21 cellular contexts compared by ENCODE assay signal in genomic region chr4:108055787-108056186, GRCh38.
"Had no signal": no experiment of that assay in that cellular context is flagged by ENCODE, and none has a peak within 500 bp of the region (broad histone marks: within the 10 kb centered on the region; RNA-seq: fewer than 3 reads in every experiment).

No MANE protein-coding gene starts in this region.

- H3K9me3 ChIP-seq: mucosa of descending colon, ovary, psoas muscle, suprapubic skin, transverse colon, vagina had no signal

- H3K9me3 Mint-ChIP-seq: activated naive CD4-positive, alpha-beta T cell treated with anti-CD3 and anti-CD28 coated beads, Interleukin-2, amount 10 ng/mL, durations not matched to agents 7 days and 5 days; effector memory CD8-positive, alpha-beta T cell; naive B cell had no signal

- H3K4me3 ChIP-seq: cardiac muscle cell, hepatocyte, mucosa of descending colon, ovary, psoas muscle, suprapubic skin, transverse colon, vagina had no signal

- H3K36me3 Mint-ChIP-seq: naive B cell had no signal

- H3K27me3 ChIP-seq: cardiac muscle cell, hepatocyte, ovary, transverse colon, vagina had no signal

- H3K27me3 Mint-ChIP-seq: activated naive CD4-positive, alpha-beta T cell treated with anti-CD3 and anti-CD28 coated beads, Interleukin-2, amount 10 ng/mL, durations not matched to agents 7 days and 5 days; naive B cell had no signal

- H3K27ac ChIP-seq: cardiac muscle cell, hepatocyte, ovary, psoas muscle, suprapubic skin, transverse colon, vagina, VCaP had no signal

- H3K4me1 ChIP-seq: psoas muscle, suprapubic skin, transverse colon, vagina had no signal

- H3K36me3 ChIP-seq: ovary, suprapubic skin, transverse colon, vagina had no signal

- H3K27ac Mint-ChIP-seq: activated naive CD4-positive, alpha-beta T cell treated with anti-CD3 and anti-CD28 coated beads, Interleukin-2, amount 10 ng/mL, durations not matched to agents 7 days and 5 days; effector memory CD8-positive, alpha-beta T cell; naive B cell had no signal

- ATAC-seq: effector memory CD8-positive, alpha-beta T cell; left cardiac atrium; mucosa of descending colon; psoas muscle; right cardiac atrium; stimulated activated naive CD8-positive, alpha-beta T cell treated with anti-CD3 and anti-CD28 coated beads, Interleukin-15, Interleukin-2, amounts not matched to agents 100 U/mL and 50 U/mL, for 24 hours had no signal

- DNase-seq: activated CD4-positive, CD25-positive, alpha-beta regulatory T cell treated with anti-CD3 and anti-CD28 coated beads, Interleukin-2, amount 50 U/mL, for 72 hours; activated CD8-positive, alpha-beta memory T cell treated with anti-CD3 and anti-CD28 coated beads, Interleukin-2, amount 50 U/mL, for 4 hours; activated naive CD4-positive, alpha-beta T cell treated with anti-CD3 and anti-CD28 coated beads, Interleukin-2, amount 10 ng/mL, durations not matched to agents 7 days and 5 days; amygdala; dermis blood vessel endothelial cell; effector memory CD8-positive, alpha-beta T cell; left cardiac atrium; mesenchymal stem cell; mucosa of descending colon; naive B cell; ovary; psoas muscle; right cardiac atrium; stimulated activated naive CD8-positive, alpha-beta T cell treated with anti-CD3 and anti-CD28 coated beads, Interleukin-15, Interleukin-2, amounts not matched to agents 100 U/mL and 50 U/mL, for 24 hours; T-helper 2 cell; transverse colon had no signal

- H3K4me1 Mint-ChIP-seq: naive B cell had no signal

- H3K4me3 Mint-ChIP-seq: activated naive CD4-positive, alpha-beta T cell treated with anti-CD3 and anti-CD28 coated beads, Interleukin-2, amount 10 ng/mL, durations not matched to agents 7 days and 5 days; effector memory CD8-positive, alpha-beta T cell; naive B cell had no signal
